1 cellular context compared by ENCODE assay signal in genomic region chr13:54657588-54657987, GRCh38.
TF ChIP-seq lines count a peak whose summit lies in the region.

No MANE protein-coding gene starts in this region.

TF ChIP-seq in GM23338, 12 proteins besides CTCF, POLR2A, EP300 and RAD21 (continued from another document):
- TF ChIP-seq REST (IDR thresholded peaks at IDR 0.05; ENCODE audit: unreplicated experiment) (no peak), ZNF331 (CRISPR knock-in tag; IDR thresholded peaks at IDR 0.05; ENCODE audit: low read depth) (no peak), POLR2AphosphoS5 (IDR thresholded peaks at IDR 0.05; ENCODE audit: low read depth) (no peak), NANOG (IDR thresholded peaks at IDR 0.05; ENCODE audit: borderline replicate concordance) (no peak)
